ENCODE assay signal across 5 cellular contexts in genomic region chr19:46102333-46102732, GRCh38. TPM values are rescaled to one million over a fixed set of nuclear protein-coding genes. Genes with fewer than 3 reads are reported as not detected.
"Had no signal": no experiment of that assay in that cellular context is flagged by ENCODE, and none has a peak within 500 bp of the region (broad histone marks: within the 10 kb centered on the region; RNA-seq: fewer than 3 reads in every experiment).

No MANE protein-coding gene starts in this region.

RNA-seq across cellular contexts. Expression of gene IGFL3, which starts 22.2 kb away (rescaled TPM):
- total RNA-seq: HepG2, HT-29, IMR-90 had no signal
- polyA plus RNA-seq: HepG2, IgD-negative memory B cell, IMR-90 had no signal

RNA-seq across cellular contexts. Expression of gene IGFL2, which starts 45.7 kb away (rescaled TPM):
- total RNA-seq: HepG2, HT1080, IMR-90 had no signal
- polyA plus RNA-seq: HepG2, IgD-negative memory B cell, IMR-90 had no signal
